Comparison of ENCODE assay signal across 16 cellular contexts in the genomic region with DNA sequence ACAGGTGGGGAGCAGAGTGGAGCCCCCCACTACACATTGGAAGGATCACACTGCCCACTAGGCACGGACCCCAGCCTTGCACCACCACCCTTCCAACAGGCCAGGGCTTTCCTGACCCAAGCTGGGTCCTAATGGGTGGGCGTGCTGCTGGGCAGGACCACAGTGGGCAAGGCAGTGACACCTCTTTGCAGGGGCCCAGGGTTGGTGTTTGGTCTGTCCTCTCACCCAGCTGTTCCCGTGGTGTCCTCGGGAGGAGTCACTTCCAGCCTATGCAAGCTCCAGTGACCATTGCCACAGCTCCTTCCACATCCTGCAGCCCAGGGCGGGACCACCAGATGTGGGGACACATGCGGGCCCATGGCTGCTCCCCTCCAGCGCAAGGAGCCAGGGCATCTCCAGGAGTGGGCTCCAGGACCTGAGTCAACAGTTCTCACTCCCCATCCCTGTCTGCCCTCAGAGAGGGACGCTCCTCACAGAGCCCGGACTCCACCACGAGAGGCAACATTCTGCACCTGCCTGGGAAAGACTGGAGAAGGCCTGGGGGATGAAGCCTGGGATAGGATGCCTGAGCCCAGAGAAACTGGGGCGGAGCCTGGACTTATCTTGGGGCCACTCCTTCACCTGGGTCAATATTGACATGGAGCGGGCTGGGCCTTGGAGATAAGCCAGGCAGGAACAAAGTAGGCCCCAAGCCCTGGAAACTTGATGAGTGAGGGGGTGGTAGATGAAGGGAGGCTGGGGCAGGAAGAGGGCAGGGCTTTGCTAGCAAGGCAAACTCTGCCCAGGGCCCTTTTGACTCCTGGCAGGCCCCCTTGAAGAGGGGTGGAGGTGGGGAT. TPM values are rescaled to one million over a fixed set of nuclear protein-coding genes. Genes with fewer than 3 reads are reported as not detected.
A peak's percentile ranks its signal among the peaks of the same experiment; 100 is the strongest.
DNase-seq lines count a peak whose midpoint lies in the region; ATAC-seq and TF ChIP-seq lines count a peak whose summit lies in the region.
"Had no signal": no experiment of that assay in that cellular context is flagged by ENCODE, and none has a peak within 500 bp of the region (broad histone marks: within the 10 kb centered on the region; RNA-seq: fewer than 3 reads in every experiment).

No MANE protein-coding gene starts in this region.

- H3K4me3 ChIP-seq in RWPE2 (ENCODE audit: severe bottlenecking) (no peak overlapping the region), liver (ENCODE audit: low read depth in 1 of 3, low read length in 3 of 3) (no peak overlapping the region), foreskin fibroblast (ENCODE audit: low read depth in 1 of 2, low read length in 2 of 2) (no peak overlapping the region)
- H3K4me3 ChIP-seq: gastrocnemius medialis, tibial artery had no signal

- no peaks in the 10 kb centered on the region for H3K27me3 Mint-ChIP-seq in type B pancreatic cell
- H3K27me3 Mint-ChIP-seq: activated naive CD4-positive, alpha-beta T cell treated with anti-CD3 and anti-CD28 coated beads, Interleukin-2, amount 50 U/mL, for 24 hours had no signal

- no peaks in the 10 kb centered on the region for H3K9me3 Mint-ChIP-seq in type B pancreatic cell
- H3K9me3 Mint-ChIP-seq: activated naive CD4-positive, alpha-beta T cell treated with anti-CD3 and anti-CD28 coated beads, Interleukin-2, amount 50 U/mL, for 24 hours had no signal

- H3K4me1 Mint-ChIP-seq in type B pancreatic cell (ENCODE audit: unreplicated experiment) = peaks cover 16% of the 10 kb centered on the region
- H3K4me1 Mint-ChIP-seq: activated naive CD4-positive, alpha-beta T cell treated with anti-CD3 and anti-CD28 coated beads, Interleukin-2, amount 50 U/mL, for 24 hours had no signal

- no peak overlapping the region for H3K4me3 Mint-ChIP-seq in type B pancreatic cell
- H3K4me3 Mint-ChIP-seq: activated naive CD4-positive, alpha-beta T cell treated with anti-CD3 and anti-CD28 coated beads, Interleukin-2, amount 50 U/mL, for 24 hours had no signal

- H3K4me1 ChIP-seq in RWPE2 (ENCODE audit: insufficient read depth, poor library complexity, severe bottlenecking) (no peaks in the 10 kb centered on the region), liver (ENCODE audit: control insufficient read depth in 4 of 4, insufficient read depth in 4 of 4, low read length in 3 of 4) (peaks cover 0 to 8% (median 5%) of the 10 kb centered on the region in 4 donors)
- H3K4me1 ChIP-seq: gastrocnemius medialis had no signal

- no peak for TF ChIP-seq CTCF in RWPE2 (IDR thresholded peaks at IDR 0.05; ENCODE audit: poor library complexity, severe bottlenecking)
- no peak for TF ChIP-seq CTCF in liver (IDR thresholded peaks at IDR 0.05; ENCODE audit: low read depth, low read length, missing input control)
- no peak for TF ChIP-seq CTCF in type B pancreatic cell (conservative IDR thresholded peaks at IDR 0.05)
- no peak for TF ChIP-seq CTCF in foreskin fibroblast (IDR thresholded peaks at IDR 0.05; ENCODE audit: low read depth, low read length)

- H3K9me3 ChIP-seq in RWPE2 (ENCODE audit: severe bottlenecking) (no peaks in the 10 kb centered on the region), liver (ENCODE audit: control insufficient read depth in 4 of 4, low read length in 3 of 4) (no peaks in the 10 kb centered on the region)
- H3K9me3 ChIP-seq: gastrocnemius medialis, tibial artery had no signal

- peak; percentile 67 for ATAC-seq in RWPE2 (ENCODE audit: low read depth)
- ATAC-seq in GM21576 (IDR thresholded peaks at IDR 0.05; ENCODE audit: unreplicated experiment) = no peak
- no peak for ATAC-seq in GM21529 (IDR thresholded peaks at IDR 0.05; ENCODE audit: unreplicated experiment)

- H3K27me3 ChIP-seq in RWPE2 (ENCODE audit: insufficient read depth, poor library complexity, severe bottlenecking) = no peaks in the 10 kb centered on the region
- H3K27me3 ChIP-seq in liver (ENCODE audit: control insufficient read depth in 4 of 4, insufficient read depth in 4 of 4, low read length in 3 of 4) = no peaks in the 10 kb centered on the region
- H3K27me3 ChIP-seq: gastrocnemius medialis, tibial artery had no signal

- no peak for TF ChIP-seq RAD21 in liver (IDR thresholded peaks at IDR 0.05)

- H3K27ac ChIP-seq in RWPE2 (ENCODE audit: poor library complexity, severe bottlenecking) = no peak overlapping the region
- no peak overlapping the region for H3K27ac ChIP-seq in liver (ENCODE audit: low read depth in 1 of 2, low read length in 2 of 2)
- H3K27ac ChIP-seq: gastrocnemius medialis, tibial artery had no signal

- H3K27ac Mint-ChIP-seq in type B pancreatic cell = no peak overlapping the region
- H3K27ac Mint-ChIP-seq: activated naive CD4-positive, alpha-beta T cell treated with anti-CD3 and anti-CD28 coated beads, Interleukin-2, amount 50 U/mL, for 24 hours had no signal

- H3K36me3 Mint-ChIP-seq in type B pancreatic cell = peaks cover 12% of the 10 kb centered on the region
- H3K36me3 Mint-ChIP-seq: activated naive CD4-positive, alpha-beta T cell treated with anti-CD3 and anti-CD28 coated beads, Interleukin-2, amount 50 U/mL, for 24 hours had no signal

- peak; percentile 10 for DNase-seq in activated T-cell treated with anti-CD3 and anti-CD28 coated beads, Interleukin-2, amount 50 U/mL, for 1 hour
- no peak for DNase-seq in activated T-cell treated with anti-CD3 and anti-CD28 coated beads, Interleukin-2, amount 50 U/mL, for 48 hours
- DNase-seq in RWPE2 (ENCODE audit: low spot score) = peak; percentile 63
- peak; percentile 69 for DNase-seq in type B pancreatic cell (ENCODE audit: extremely low spot score, unreplicated experiment)
- no peak for DNase-seq in foreskin fibroblast
- DNase-seq: activated CD4-positive, alpha-beta T cell treated with anti-CD3 and anti-CD28 coated beads, Interleukin-2, amount 50 U/mL, for 1 hour; AML-193; gastrocnemius medialis; KG1; NCI-H774 had no signal

- H3K36me3 ChIP-seq in RWPE2 (ENCODE audit: low read depth) (no peaks in the 10 kb centered on the region; the same call in 1 of the 2 replicates), liver (ENCODE audit: control insufficient read depth in 4 of 4, insufficient read depth in 3 of 4, low read depth in 1 of 4, low read length in 3 of 4) (peaks cover 0 to 11% (median 0%) of the 10 kb centered on the region in 4 donors)
- H3K36me3 ChIP-seq: gastrocnemius medialis had no signal

- no peak overlapping the region for H3K9ac ChIP-seq in liver (ENCODE audit: low read depth in 1 of 2, low read length in 2 of 2)

- 68% methylated on average over 12 of the region's 12 CpGs for WGBS in liver

TF ChIP-seq in liver, 16 proteins besides CTCF, POLR2A, EP300 and RAD21:
- no peak for TF ChIP-seq HNF4G (IDR thresholded peaks at IDR 0.05)
- no peak for TF ChIP-seq FOXA1 (IDR thresholded peaks at IDR 0.05)
- TF ChIP-seq FOXA2 (IDR thresholded peaks at IDR 0.05) = peak; percentile 53
- no peak for TF ChIP-seq EGR1 (IDR thresholded peaks at IDR 0.05; ENCODE audit: low read depth in 2 of 2)
- no peak for TF ChIP-seq YY1 (IDR thresholded peaks at IDR 0.05)

RNA-seq across cellular contexts. Expression of gene VILL, which starts 3.9 kb away (rescaled TPM):
- total RNA-seq in liver (1 to 10 TPM; 2.2 to 3.5 TPM), type B pancreatic cell (ENCODE audit: low replicate concordance) (14.2 and 16.9 TPM in 2 replicates)
- 1 to 10 TPM in 1 of 2 donors, under 1 TPM in 1; 0.88 to 1.1 TPM for polyA plus RNA-seq in liver

RNA-seq across cellular contexts. Expression of gene PLCD1, which starts 42.7 kb away (rescaled TPM):
- total RNA-seq in liver = 10 to 100 TPM in 1 of 2 donors, 1 to 10 TPM in 1; 9.5 to 10.5 TPM
- polyA plus RNA-seq in liver = 1 to 10 TPM; 6.7 to 8.7 TPM
- total RNA-seq in type B pancreatic cell (ENCODE audit: low replicate concordance) = 28.7 and 31.6 TPM in 2 replicates

RNA-seq across cellular contexts. Expression of gene DLEC1, which starts 52.3 kb away (rescaled TPM):
- total RNA-seq in liver (under 1 TPM; 0.09 to 0.17 TPM), type B pancreatic cell (ENCODE audit: low replicate concordance) (0.76 and 3.2 TPM in 2 replicates)
- under 1 TPM; 0.43 to 0.63 TPM for polyA plus RNA-seq in liver
- total RNA-seq: gastrocnemius medialis, pulmonary artery endothelial cell had no signal

Comparison
In these comparisons a context has a peak if more than half of its experiments do, and no peak if none do; other contexts are left out.
1. DNase-seq: peak in activated T-cell treated with anti-CD3 and anti-CD28 coated beads, Interleukin-2, amount 50 U/mL, for 1 hour (single experiment), RWPE2 (single experiment) and type B pancreatic cell (single experiment); none in activated T-cell treated with anti-CD3 and anti-CD28 coated beads, Interleukin-2, amount 50 U/mL, for 48 hours (0 of 2) and foreskin fibroblast (0 of 2).